Comparison of ENCODE assay signal across 8 cellular contexts in genomic region chr18:45722899-45723298, GRCh38. TPM values are rescaled to one million over a fixed set of nuclear protein-coding genes. Genes with fewer than 3 reads are reported as not detected.
DNase-seq lines count a peak whose midpoint lies in the region; ATAC-seq lines count a peak whose summit lies in the region.

No MANE protein-coding gene starts in this region.

- H2AK5ac ChIP-seq in mesenchymal stem cell (ENCODE audit: low read length, severe bottlenecking) = no peak overlapping the region

- DNase-seq in CMK (ENCODE audit: low read depth) = peak; percentile 82
- DNase-seq in NCI-H69 (lab: John Stamatoyannopoulos, UW) = peak; percentile 93
- DNase-seq in activated CD4-positive, alpha-beta T cell treated with anti-CD3 and anti-CD28 coated beads, Interleukin-2, amount 50 U/mL, for 24 hours (ENCODE audit: low read depth in 1 of 2, low spot score in 1 of 2) = peak; percentile 42 to 54
- peak; percentile 54 to 78 for DNase-seq in dermis microvascular lymphatic vessel endothelial cell (ENCODE audit: low read depth in 2 of 2)
- peak; percentile 74 for DNase-seq in mesenchymal stem cell
- peak; percentile 89 for DNase-seq in stimulated activated CD8-positive, alpha-beta memory T cell treated with anti-CD3 and anti-CD28 coated beads, Interleukin-4, amount 100 ng/mL, for 48 hours

- H4K8ac ChIP-seq in mesenchymal stem cell (ENCODE audit: low read length) = no peak overlapping the region

- H3K27me3 ChIP-seq in mesenchymal stem cell (ENCODE audit: control insufficient read depth in 1 of 2, insufficient read depth in 1 of 2, low read length in 2 of 2) = no peaks in the 10 kb centered on the region

- H3K18ac ChIP-seq in mesenchymal stem cell (ENCODE audit: low read depth in 1 of 2, low read length in 2 of 2) = no peak overlapping the region

- H3K9me3 ChIP-seq in mesenchymal stem cell (ENCODE audit: control insufficient read depth, low read length) = no peaks in the 10 kb centered on the region

- H4K91ac ChIP-seq in mesenchymal stem cell (ENCODE audit: low read length) = no peak overlapping the region

- H3K36me3 ChIP-seq in mesenchymal stem cell (ENCODE audit: control insufficient read depth in 1 of 2, insufficient read depth in 2 of 2, low read depth in 1 of 2, low read length in 2 of 2) = peaks cover 0 to 3% of the 10 kb centered on the region in 2 experiments

- no peaks in the 10 kb centered on the region for H3K79me1 ChIP-seq in mesenchymal stem cell (replicated peaks; ENCODE audit: low read length, poor library complexity, severe bottlenecking)

- H3K23ac ChIP-seq in mesenchymal stem cell (ENCODE audit: low read length in 2 of 2) = no peak overlapping the region

- no peak overlapping the region for H2BK5ac ChIP-seq in mesenchymal stem cell (ENCODE audit: low read depth, low read length, poor library complexity, severe bottlenecking)

- no peak overlapping the region for H3K9ac ChIP-seq in mesenchymal stem cell (ENCODE audit: low read length)

- H3K4me2 ChIP-seq in mesenchymal stem cell (ENCODE audit: low read length, poor library complexity, severe bottlenecking) = no peak overlapping the region

- 2% methylated on average over 4 of the region's 5 CpGs for WGBS in mesenchymal stem cell

- H3K14ac ChIP-seq in mesenchymal stem cell (ENCODE audit: low read length in 2 of 2) = no peak overlapping the region

- no peak overlapping the region for H2BK15ac ChIP-seq in mesenchymal stem cell (ENCODE audit: low read depth, poor library complexity, severe bottlenecking)

- H3K4me1 ChIP-seq in mesenchymal stem cell (ENCODE audit: control insufficient read depth, insufficient read depth, low read depth, low read length) = peaks cover 17% of the 10 kb centered on the region

- H3K4me3 ChIP-seq in mesenchymal stem cell (ENCODE audit: insufficient read depth in 1 of 2, low read depth in 1 of 2, low read length in 2 of 2) = no peak overlapping the region

- ATAC-seq in GM19438 (IDR thresholded peaks at IDR 0.05; ENCODE audit: low read depth, unreplicated experiment) = peak; percentile 93
- peak; percentile 89 for ATAC-seq in HG03469 (IDR thresholded peaks at IDR 0.05; ENCODE audit: unreplicated experiment)

- no peak overlapping the region for H2AFZ ChIP-seq in mesenchymal stem cell (ENCODE audit: low read depth, low read length)

- no peak overlapping the region for H3K27ac ChIP-seq in mesenchymal stem cell (ENCODE audit: low read length, poor library complexity, severe bottlenecking)

- H3K4ac ChIP-seq in mesenchymal stem cell (ENCODE audit: low read depth in 1 of 2, low read length in 2 of 2) = no peak overlapping the region

- H2BK120ac ChIP-seq in mesenchymal stem cell (ENCODE audit: low read depth, low read length) = no peak overlapping the region

- H2BK12ac ChIP-seq in mesenchymal stem cell (ENCODE audit: low read length in 2 of 2) = no peak overlapping the region

RNA-seq across cellular contexts. Expression of gene SLC14A1, which starts 1.1 kb away (rescaled TPM):
- not detected in 2 replicates for total RNA-seq in dermis microvascular lymphatic vessel endothelial cell
- 1.1 TPM for polyA plus RNA-seq in mesenchymal stem cell (2013, experiment 1 of 2)
- 1.3 TPM for polyA plus RNA-seq in mesenchymal stem cell (2013, experiment 2 of 2)
